20 cellular contexts compared by ENCODE assay signal in genomic region chr20:61733891-61734732, GRCh38.
DNase-seq lines count a peak whose midpoint lies in the region; ATAC-seq, FAIRE-seq and TF ChIP-seq lines count a peak whose summit lies in the region.
"Had no signal": no experiment of that assay in that cellular context is flagged by ENCODE, and none has a peak within 500 bp of the region (broad histone marks: within the 10 kb centered on the region; RNA-seq: fewer than 3 reads in every experiment).

No MANE protein-coding gene starts in this region.

- H3K9me3 Mint-ChIP-seq in nephron progenitor cell = no peaks in the 10 kb centered on the region
- H3K9me3 Mint-ChIP-seq in activated naive CD8-positive, alpha-beta T cell treated with anti-CD3 and anti-CD28 coated beads for 36 hours = no peaks in the 10 kb centered on the region
- H3K9me3 Mint-ChIP-seq: CD8-positive, alpha-beta T cell; H9 had no signal

- dilution Hi-C loops in IMR-90 (cut with HindIII; ENCODE audit: low sequenced_read_pairs, unreplicated experiment) = no loop called here

- peaks cover 11% of the 10 kb centered on the region for H3K27me3 Mint-ChIP-seq in nephron progenitor cell (ENCODE audit: low read depth, poor library complexity)
- peaks cover 14% of the 10 kb centered on the region for H3K27me3 Mint-ChIP-seq in activated naive CD8-positive, alpha-beta T cell treated with anti-CD3 and anti-CD28 coated beads for 36 hours

- TF ChIP-seq CTCF in IMR-90 (conservative IDR thresholded peaks at IDR 0.05; ENCODE audit: low read depth, low read length) (no peak), bronchial epithelial cell (IDR thresholded peaks at IDR 0.05; ENCODE audit: insufficient read depth, low read length, severe bottlenecking) (no peak), nephron progenitor cell (IDR thresholded peaks at IDR 0.05) (no peak)

- no peaks in the 10 kb centered on the region for H3K4me1 ChIP-seq in IMR-90 (ENCODE audit: control insufficient read depth, insufficient read depth, low read length)
- H3K4me1 ChIP-seq: SJSA1 had no signal

- H3K14ac ChIP-seq in IMR-90 (replicated peaks; ENCODE audit: low read depth, low read length) = no peak overlapping the region

- no peak overlapping the region for H2BK20ac ChIP-seq in IMR-90 (ENCODE audit: low read depth, low read length)

- no peaks in the 10 kb centered on the region for H3K9me3 ChIP-seq in IMR-90 (ENCODE audit: control insufficient read depth, insufficient read depth, low read length)
- H3K9me3 ChIP-seq: MG63, SJSA1 had no signal

- POLR2A ChIA-PET in IMR-90 (lab: Charles Lee; ENCODE audit: unreplicated experiment) = no interaction called here

- H3K4me3 Mint-ChIP-seq in nephron progenitor cell = peak overlapping the region; percentile 12
- H3K4me3 Mint-ChIP-seq in activated naive CD8-positive, alpha-beta T cell treated with anti-CD3 and anti-CD28 coated beads for 36 hours = no peak overlapping the region
- H3K4me3 Mint-ChIP-seq: CD8-positive, alpha-beta T cell; H9; HFFc6 had no signal

- H2BK120ac ChIP-seq in IMR-90 (ENCODE audit: low read depth, low read length) = no peak overlapping the region

- H3K36me3 ChIP-seq in IMR-90 (ENCODE audit: control insufficient read depth, insufficient read depth, low read length) = no peaks in the 10 kb centered on the region
- H3K36me3 ChIP-seq in bronchial epithelial cell (ENCODE audit: control insufficient read depth, insufficient read depth, low read length) = no peaks in the 10 kb centered on the region
- H3K36me3 ChIP-seq: MG63, SJSA1 had no signal

- no peak overlapping the region for H4K8ac ChIP-seq in IMR-90 (ENCODE audit: low read depth in 2 of 2, low read length in 2 of 2)

- WGBS in IMR-90 (ENCODE audit: extremely low coverage in 2 of 2, insufficient read length in 1 of 2), 2 experiments = 90% methylated on average over 4 of the region's 28 CpGs; no CpG with 5 or more reads in 1 of the 2 experiments

- no peak for ATAC-seq in IMR-90 (ENCODE audit: low read depth)
- ATAC-seq: CD8-positive, alpha-beta T cell; GM12878; K562 had no signal

- H3K18ac ChIP-seq in IMR-90 (ENCODE audit: low read depth, low read length) = no peak overlapping the region

- no peak for TF ChIP-seq POLR2A in IMR-90 (IDR thresholded peaks at IDR 0.05; ENCODE audit: low read depth, low read length)

- in situ Hi-C loops in IMR-90 (cut with MboI; ENCODE audit: low sequenced_read_pairs) = no loop called here

- no TSS peak for BruUV-seq in IMR-90 (replicated peaks; lab: Mats Ljungman, UMichigan)

- no peak overlapping the region for H4K91ac ChIP-seq in IMR-90 (ENCODE audit: insufficient read depth, low read depth, low read length)

- H3K9ac ChIP-seq in IMR-90 (ENCODE audit: low read depth, low read length) = no peak overlapping the region

- DNase-seq in IMR-90 (no peak), bronchial epithelial cell (ENCODE audit: low read depth) (no peak), nephron progenitor cell (peak; percentile 37), retina (peak; percentile 90), NOMO-1 treated with dmso at 0.1 percent for 144 hours (lab: John Stamatoyannopoulos, UW; ENCODE audit: unreplicated experiment) (no peak)
- DNase-seq in activated effector memory CD4-positive, alpha-beta T cell treated with anti-CD3 and anti-CD28 coated beads, Interleukin-2, amount 50 U/mL, for 16 hours = no peak
- no peak for DNase-seq in activated naive CD8-positive, alpha-beta T cell treated with anti-CD3 and anti-CD28 coated beads for 36 hours
- DNase-seq: CD8-positive, alpha-beta T cell; DND-41; H9; HFFc6; MG63; NCI-H1436; NCI-H187 treated with DMSO at 0.1 percent for 48 hours; NCI-H226; NCI-H510A treated with DMSO at 0.1 percent for 48 hours; NCI-H748 treated with DMSO at 0.1 percent for 48 hours had no signal

- FAIRE-seq in bronchial epithelial cell (lab: Jason Lieb, UNC) = peak; percentile 52
- FAIRE-seq: GM12878, K562 had no signal

- H3K27ac Mint-ChIP-seq in nephron progenitor cell = peak overlapping the region; percentile 81
- H3K27ac Mint-ChIP-seq in activated naive CD8-positive, alpha-beta T cell treated with anti-CD3 and anti-CD28 coated beads for 36 hours = no peak overlapping the region
- H3K27ac Mint-ChIP-seq: CD8-positive, alpha-beta T cell; H9; HFFc6 had no signal

- CTCF ChIA-PET in IMR-90 (lab: Yijun Ruan, JAX) = interaction anchor here (1.4 kb wide), 1 partner anchor 9 kb away, joined by 4 read pairs; no protein-coding TSS in a partner anchor

- H3K27ac ChIP-seq in IMR-90 (ENCODE audit: insufficient read depth, low read length) = no peak overlapping the region
- H3K27ac ChIP-seq: SJSA1 had no signal

- no peaks in the 10 kb centered on the region for H3K9me1 ChIP-seq in IMR-90 (ENCODE audit: insufficient read depth, low read length)

- no peak overlapping the region for H3K4ac ChIP-seq in IMR-90 (ENCODE audit: low read depth, low read length)

- peak overlapping the region; percentile 73 for H2AK9ac ChIP-seq in IMR-90 (replicated peaks; ENCODE audit: low read depth, low read length, poor library complexity)

- H3K79me1 ChIP-seq in IMR-90 (ENCODE audit: low read depth in 1 of 2, low read length in 2 of 2) = no peaks in the 10 kb centered on the region

- no peak overlapping the region for H4K5ac ChIP-seq in IMR-90 (ENCODE audit: low read depth, low read length)

- H3K4me1 Mint-ChIP-seq in nephron progenitor cell = peaks cover 37% of the 10 kb centered on the region
- H3K4me1 Mint-ChIP-seq in activated naive CD8-positive, alpha-beta T cell treated with anti-CD3 and anti-CD28 coated beads for 36 hours = no peaks in the 10 kb centered on the region

- H3K27me3 ChIP-seq in IMR-90 (ENCODE audit: control insufficient read depth, insufficient read depth, low read length) (peaks cover 6% of the 10 kb centered on the region; the same call in 1 of the 2 replicates), bronchial epithelial cell (ENCODE audit: control insufficient read depth, insufficient read depth, low read length) (no peaks in the 10 kb centered on the region)
- H3K27me3 ChIP-seq: MG63 had no signal

- H2AK5ac ChIP-seq in IMR-90 (ENCODE audit: low read depth, low read length) = no peak overlapping the region

- H3K4me2 ChIP-seq in IMR-90 (ENCODE audit: low read depth, low read length) = no peak overlapping the region

- no peak overlapping the region for H3K4me3 ChIP-seq in IMR-90 (ENCODE audit: insufficient read depth, low read depth, low read length)
- H3K4me3 ChIP-seq in bronchial epithelial cell (ENCODE audit: low read depth, low read length) = no peak overlapping the region
- H3K4me3 ChIP-seq: GM12878, K562, MG63, SJSA1 had no signal

- no peak overlapping the region for H2AFZ ChIP-seq in IMR-90 (replicated peaks; ENCODE audit: low read length, poor library complexity)

- H3K36me3 Mint-ChIP-seq in nephron progenitor cell (ENCODE audit: low read depth) = no peaks in the 10 kb centered on the region
- H3K36me3 Mint-ChIP-seq in activated naive CD8-positive, alpha-beta T cell treated with anti-CD3 and anti-CD28 coated beads for 36 hours = no peaks in the 10 kb centered on the region
- H3K36me3 Mint-ChIP-seq: CD8-positive, alpha-beta T cell had no signal

- intact Hi-C loops in IMR-90 (cut with micrococcal nuclease) = no loop called here

- no peaks in the 10 kb centered on the region for H4K20me1 ChIP-seq in IMR-90 (ENCODE audit: insufficient read depth, low read length)

- no peak overlapping the region for H2BK5ac ChIP-seq in IMR-90 (ENCODE audit: low read depth, low read length, poor library complexity, severe bottlenecking)

- H3K23ac ChIP-seq in IMR-90 (ENCODE audit: low read depth, low read length) = no peak overlapping the region

- no peak overlapping the region for H2BK15ac ChIP-seq in IMR-90 (ENCODE audit: low read depth, low read length)

- H3K56ac ChIP-seq in IMR-90 (ENCODE audit: extremely low read depth, insufficient read depth, low read length) = no peak overlapping the region

- TF ChIP-seq RAD21 in IMR-90 (IDR thresholded peaks at IDR 0.05; ENCODE audit: low read length) = no peak

TF ChIP-seq in IMR-90, 13 proteins besides CTCF, POLR2A, EP300 and RAD21:
- TF ChIP-seq CEBPB (IDR thresholded peaks at IDR 0.05; ENCODE audit: low read depth, low read length) = no peak
- TF ChIP-seq NFE2L2 (IDR thresholded peaks at IDR 0.05; ENCODE audit: low read depth, low read length) = no peak
- TF ChIP-seq ELK1 (IDR thresholded peaks at IDR 0.05; ENCODE audit: borderline replicate concordance, low read depth, low read length) = no peak

Comparison
In these comparisons a context has a peak if more than half of its experiments do, and no peak if none do; other contexts are left out.
1. DNase-seq: peak in nephron progenitor cell (single experiment) and retina (single experiment); none in IMR-90 (single experiment), bronchial epithelial cell (single experiment), NOMO-1 treated with dmso at 0.1 percent for 144 hours (single experiment), activated effector memory CD4-positive, alpha-beta T cell treated with anti-CD3 and anti-CD28 coated beads, Interleukin-2, amount 50 U/mL, for 16 hours (single experiment) and activated naive CD8-positive, alpha-beta T cell treated with anti-CD3 and anti-CD28 coated beads for 36 hours (single experiment).